Comparison of ENCODE assay signal across 1 cellular context in the genomic region with DNA sequence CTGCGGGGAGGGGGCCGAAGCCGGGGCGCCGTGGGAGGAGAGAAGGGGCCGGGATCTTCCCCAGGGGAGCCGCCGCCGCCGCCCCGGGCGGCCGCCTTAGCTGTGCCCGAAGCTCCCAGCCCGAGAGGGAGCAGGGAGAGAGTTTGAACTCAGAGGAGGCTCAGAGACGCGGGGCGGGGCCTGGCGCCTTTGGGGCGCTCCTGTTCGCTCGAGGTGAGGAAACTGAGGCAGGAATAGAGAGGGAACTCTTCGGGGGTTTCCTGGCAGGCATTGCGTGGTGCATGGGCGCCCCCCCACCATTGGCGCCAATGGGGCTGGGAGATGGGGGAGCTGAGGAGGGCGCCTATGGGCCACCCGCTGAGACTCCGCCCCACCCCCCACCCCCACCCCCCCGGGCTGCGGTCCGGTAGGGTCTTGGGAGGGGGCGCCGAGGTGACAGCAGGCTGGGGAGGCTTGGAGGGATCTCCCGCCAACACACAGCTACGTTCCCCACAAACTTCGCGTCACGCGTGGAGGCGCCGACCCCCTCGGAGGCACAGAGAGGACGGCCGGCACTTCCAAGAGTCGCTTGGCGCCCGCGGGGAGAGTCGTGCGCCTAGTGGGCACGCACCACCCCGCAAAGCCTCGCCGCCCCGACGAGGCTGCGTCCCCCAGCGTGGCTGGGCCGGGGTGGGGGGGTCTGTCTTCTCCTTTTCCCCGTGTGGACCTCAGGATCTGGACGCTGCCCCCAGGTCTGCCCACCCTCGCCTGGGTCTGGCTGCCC.
TF ChIP-seq lines count a peak whose summit lies in the region.

No MANE protein-coding gene starts in this region.

TF ChIP-seq in GM12878, 131 proteins besides CTCF, POLR2A, EP300 and RAD21:
- TF ChIP-seq TBL1XR1 (IDR thresholded peaks at IDR 0.05; ENCODE audit: low read depth, low read length), result no peak
- TF ChIP-seq BACH1 (IDR thresholded peaks at IDR 0.05; ENCODE audit: borderline replicate concordance), result peak; percentile 27; the same call in 1 of the 2 replicates
